11 cellular contexts compared by ENCODE assay signal in the genomic region with DNA sequence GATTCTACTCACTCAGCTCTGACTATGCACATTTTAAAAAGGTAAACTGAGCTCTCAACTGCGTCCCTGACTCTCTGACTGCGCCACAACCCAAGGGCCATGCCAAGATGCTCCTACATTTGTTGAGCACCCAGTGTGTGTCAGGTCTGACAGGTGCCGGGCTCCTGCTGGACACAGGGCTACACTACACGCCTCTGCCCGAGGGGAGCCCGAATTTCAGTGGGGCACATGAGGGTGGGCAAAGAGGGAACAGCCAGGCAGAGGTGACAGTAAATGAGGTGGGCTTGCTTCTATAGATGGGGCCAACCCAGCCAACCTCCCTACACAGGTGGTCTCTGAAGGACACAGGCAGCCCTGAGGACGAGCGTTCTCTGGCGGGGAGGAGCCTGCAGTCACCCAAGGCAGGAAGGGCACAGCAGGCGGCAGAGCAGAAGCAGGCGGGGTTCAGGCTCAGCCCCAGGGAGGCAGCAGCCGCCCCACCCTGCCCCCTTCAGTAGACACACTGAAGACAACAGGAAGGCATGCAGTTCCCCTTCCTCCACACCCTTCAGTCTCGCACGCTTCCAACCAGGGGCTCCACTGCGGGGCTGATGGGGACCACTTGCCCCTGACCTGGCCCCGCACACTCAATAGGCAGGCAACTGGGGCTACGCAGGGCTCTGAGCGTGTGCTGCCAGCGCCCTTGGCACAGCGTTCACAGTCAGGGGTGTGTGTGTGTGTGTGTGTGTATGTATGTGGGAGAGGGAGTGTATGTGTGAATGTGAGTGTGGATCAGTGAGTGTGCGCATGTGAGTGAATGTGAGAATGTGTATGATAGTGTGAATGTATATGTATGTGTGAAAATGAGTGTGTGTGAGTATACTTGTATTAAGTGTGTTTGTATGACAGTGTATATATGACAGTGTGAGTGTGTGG.
DNase-seq lines count a peak whose midpoint lies in the region; ATAC-seq and TF ChIP-seq lines count a peak whose summit lies in the region.
"Had no signal": no experiment of that assay in that cellular context is flagged by ENCODE, and none has a peak within 500 bp of the region (broad histone marks: within the 10 kb centered on the region; RNA-seq: fewer than 3 reads in every experiment).

No MANE protein-coding gene starts in this region.

- no peaks in the 10 kb centered on the region for H3K9me3 Mint-ChIP-seq in CD4-positive, alpha-beta T cell
- no peaks in the 10 kb centered on the region for H3K9me3 Mint-ChIP-seq in activated CD4-positive, alpha-beta T cell treated with anti-CD3 and anti-CD28 coated beads, Interleukin-2, amount 10 ng/mL, durations not matched to agents 24 days and 14 days

- H3K4me3 Mint-ChIP-seq in CD4-positive, alpha-beta T cell, result peak overlapping the region; percentile 82
- H3K4me3 Mint-ChIP-seq in activated CD4-positive, alpha-beta T cell treated with anti-CD3 and anti-CD28 coated beads, Interleukin-2, amount 10 ng/mL, durations not matched to agents 24 days and 14 days, result peak overlapping the region; percentile 82

- intact Hi-C loops in CD4-positive, alpha-beta T cell (cut with DNase I, micrococcal nuclease), result loop anchor here (1.0 to 10.0 kb wide), 6 partner anchors 10 to 761 kb away; partner anchors contain the start of gene C2orf49 (in 1 of the 2)
- intact Hi-C loops in activated CD4-positive, alpha-beta T cell treated with anti-CD3 and anti-CD28 coated beads, Interleukin-2, amount 10 ng/mL, durations not matched to agents 24 days and 14 days (cut with micrococcal nuclease), result loop anchor here (2.0 to 10.0 kb wide), 4 partner anchors 239 to 761 kb away; partner anchors contain the start of gene C2orf49

- peak; percentile 82 for ATAC-seq in CD4-positive, alpha-beta T cell (ENCODE audit: poor library complexity)
- ATAC-seq in GM19351 (IDR thresholded peaks at IDR 0.05; ENCODE audit: unreplicated experiment), result no peak

- H3K9me3 ChIP-seq in CD4-positive, alpha-beta T cell (ENCODE audit: control insufficient read depth, low read length), result no peaks in the 10 kb centered on the region

- POLR2A ChIA-PET in CD4-positive, alpha-beta T cell (lab: Charles Lee), result interaction anchor here (0.6 to 7.0 kb wide), 34 partner anchors 9 to 549 kb away, joined by 3 to 64 read pairs (median 7); no protein-coding TSS in a partner anchor

- DNase-seq in CD4-positive, alpha-beta T cell, result peak; percentile 75 to 91 (median 88)
- peak; percentile 91 for DNase-seq in activated CD4-positive, alpha-beta T cell treated with anti-CD3 and anti-CD28 coated beads, Interleukin-2, amount 10 ng/mL, durations not matched to agents 24 days and 14 days
- DNase-seq in effector CD4-positive, alpha-beta T cell, result peak; percentile 82
- DNase-seq in stimulated activated CD4-positive, alpha-beta T cell treated with anti-CD3 and anti-CD28 coated beads, Interleukin-1b, Interleukin-23, amount 100 ng/mL, for 48 hours, result peak; percentile 72
- no peak for DNase-seq in 8988T
- DNase-seq in kidney glomerular epithelial cell (lab: John Stamatoyannopoulos, UW), result no peak
- DNase-seq in anterior cingulate cortex (lab: John Stamatoyannopoulos, UW), result no peak
- DNase-seq: AML-193, amygdala, NCI-H1105 treated with DMSO at 0.1 percent for 48 hours had no signal

- CTCF ChIA-PET in CD4-positive, alpha-beta T cell (lab: Charles Lee), result interaction anchor here (0.9 to 3.3 kb wide), 11 partner anchors 8 to 519 kb away, joined by 3 to 27 read pairs (median 4); no protein-coding TSS in a partner anchor

- peaks cover 50% of the 10 kb centered on the region for H3K36me3 Mint-ChIP-seq in CD4-positive, alpha-beta T cell (ENCODE audit: low read depth)
- H3K36me3 Mint-ChIP-seq in activated CD4-positive, alpha-beta T cell treated with anti-CD3 and anti-CD28 coated beads, Interleukin-2, amount 10 ng/mL, durations not matched to agents 24 days and 14 days (ENCODE audit: low read depth), result peaks cover 38% of the 10 kb centered on the region

- peak overlapping the region; percentile 84 for H3K27ac ChIP-seq in CD4-positive, alpha-beta T cell (ENCODE audit: low read depth, low read length)

- no peaks in the 10 kb centered on the region for H3K27me3 Mint-ChIP-seq in CD4-positive, alpha-beta T cell
- no peaks in the 10 kb centered on the region for H3K27me3 Mint-ChIP-seq in activated CD4-positive, alpha-beta T cell treated with anti-CD3 and anti-CD28 coated beads, Interleukin-2, amount 10 ng/mL, durations not matched to agents 24 days and 14 days

- H3K27ac Mint-ChIP-seq in CD4-positive, alpha-beta T cell, result peak overlapping the region; percentile 95
- H3K27ac Mint-ChIP-seq in activated CD4-positive, alpha-beta T cell treated with anti-CD3 and anti-CD28 coated beads, Interleukin-2, amount 10 ng/mL, durations not matched to agents 24 days and 14 days, result peak overlapping the region; percentile 77

- H3K27me3 ChIP-seq in CD4-positive, alpha-beta T cell (ENCODE audit: control insufficient read depth, insufficient read depth, low read length), result no peaks in the 10 kb centered on the region

- peak; percentile 60 for TF ChIP-seq CTCF in CD4-positive, alpha-beta T cell (IDR thresholded peaks at IDR 0.05)

- peaks cover 79% of the 10 kb centered on the region for H3K4me1 Mint-ChIP-seq in CD4-positive, alpha-beta T cell (ENCODE audit: low read depth)
- peaks cover 29% of the 10 kb centered on the region for H3K4me1 Mint-ChIP-seq in activated CD4-positive, alpha-beta T cell treated with anti-CD3 and anti-CD28 coated beads, Interleukin-2, amount 10 ng/mL, durations not matched to agents 24 days and 14 days

Comparison
In these comparisons a context has a peak if more than half of its experiments do, and no peak if none do; other contexts are left out.
1. DNase-seq: peak in CD4-positive, alpha-beta T cell (10 of 10), activated CD4-positive, alpha-beta T cell treated with anti-CD3 and anti-CD28 coated beads, Interleukin-2, amount 10 ng/mL, durations not matched to agents 24 days and 14 days (single experiment), effector CD4-positive, alpha-beta T cell (single experiment) and stimulated activated CD4-positive, alpha-beta T cell treated with anti-CD3 and anti-CD28 coated beads, Interleukin-1b, Interleukin-23, amount 100 ng/mL, for 48 hours (single experiment); none in 8988T (single experiment), kidney glomerular epithelial cell (single experiment) and anterior cingulate cortex (0 of 58).